Comparison of ENCODE assay signal across 1 cellular context in the genomic region with DNA sequence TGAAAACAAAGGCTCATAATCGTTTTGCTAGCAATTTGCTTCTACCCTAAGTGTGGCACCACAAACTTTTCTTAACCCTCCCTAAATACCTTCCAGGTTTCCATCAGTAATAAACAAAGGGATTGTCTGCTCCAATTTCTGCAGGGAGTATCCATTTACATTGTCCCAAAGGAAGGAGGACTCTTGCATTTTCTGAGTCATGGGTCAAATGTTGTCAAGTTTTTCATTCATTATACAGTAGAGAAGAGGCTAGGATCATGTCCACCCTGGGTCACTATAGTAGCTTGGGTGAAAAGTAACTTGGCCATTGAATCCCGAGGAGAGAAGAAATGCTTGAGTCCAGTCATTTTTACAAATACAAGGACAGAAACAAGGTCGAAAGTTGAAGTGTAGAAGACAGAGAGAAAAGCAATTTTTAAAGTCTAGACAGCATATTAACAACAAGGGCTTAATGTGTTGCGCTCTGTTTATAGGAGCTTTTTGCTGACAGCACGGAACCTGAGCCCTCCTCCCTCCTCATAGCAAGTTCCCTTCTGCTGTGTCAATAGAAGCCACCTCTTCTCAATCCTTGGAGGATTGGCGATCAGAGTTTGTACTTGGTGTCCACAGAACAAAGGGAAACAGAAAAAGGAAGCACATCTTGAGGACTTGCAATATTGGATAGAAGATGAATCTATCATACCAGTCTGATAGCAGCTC.
TF ChIP-seq lines count a peak whose summit lies in the region.

No MANE protein-coding gene starts in this region.

TF ChIP-seq in GM23338, 12 proteins besides CTCF, POLR2A, EP300 and RAD21 (continued from another document):
- TF ChIP-seq, protein P1, sequence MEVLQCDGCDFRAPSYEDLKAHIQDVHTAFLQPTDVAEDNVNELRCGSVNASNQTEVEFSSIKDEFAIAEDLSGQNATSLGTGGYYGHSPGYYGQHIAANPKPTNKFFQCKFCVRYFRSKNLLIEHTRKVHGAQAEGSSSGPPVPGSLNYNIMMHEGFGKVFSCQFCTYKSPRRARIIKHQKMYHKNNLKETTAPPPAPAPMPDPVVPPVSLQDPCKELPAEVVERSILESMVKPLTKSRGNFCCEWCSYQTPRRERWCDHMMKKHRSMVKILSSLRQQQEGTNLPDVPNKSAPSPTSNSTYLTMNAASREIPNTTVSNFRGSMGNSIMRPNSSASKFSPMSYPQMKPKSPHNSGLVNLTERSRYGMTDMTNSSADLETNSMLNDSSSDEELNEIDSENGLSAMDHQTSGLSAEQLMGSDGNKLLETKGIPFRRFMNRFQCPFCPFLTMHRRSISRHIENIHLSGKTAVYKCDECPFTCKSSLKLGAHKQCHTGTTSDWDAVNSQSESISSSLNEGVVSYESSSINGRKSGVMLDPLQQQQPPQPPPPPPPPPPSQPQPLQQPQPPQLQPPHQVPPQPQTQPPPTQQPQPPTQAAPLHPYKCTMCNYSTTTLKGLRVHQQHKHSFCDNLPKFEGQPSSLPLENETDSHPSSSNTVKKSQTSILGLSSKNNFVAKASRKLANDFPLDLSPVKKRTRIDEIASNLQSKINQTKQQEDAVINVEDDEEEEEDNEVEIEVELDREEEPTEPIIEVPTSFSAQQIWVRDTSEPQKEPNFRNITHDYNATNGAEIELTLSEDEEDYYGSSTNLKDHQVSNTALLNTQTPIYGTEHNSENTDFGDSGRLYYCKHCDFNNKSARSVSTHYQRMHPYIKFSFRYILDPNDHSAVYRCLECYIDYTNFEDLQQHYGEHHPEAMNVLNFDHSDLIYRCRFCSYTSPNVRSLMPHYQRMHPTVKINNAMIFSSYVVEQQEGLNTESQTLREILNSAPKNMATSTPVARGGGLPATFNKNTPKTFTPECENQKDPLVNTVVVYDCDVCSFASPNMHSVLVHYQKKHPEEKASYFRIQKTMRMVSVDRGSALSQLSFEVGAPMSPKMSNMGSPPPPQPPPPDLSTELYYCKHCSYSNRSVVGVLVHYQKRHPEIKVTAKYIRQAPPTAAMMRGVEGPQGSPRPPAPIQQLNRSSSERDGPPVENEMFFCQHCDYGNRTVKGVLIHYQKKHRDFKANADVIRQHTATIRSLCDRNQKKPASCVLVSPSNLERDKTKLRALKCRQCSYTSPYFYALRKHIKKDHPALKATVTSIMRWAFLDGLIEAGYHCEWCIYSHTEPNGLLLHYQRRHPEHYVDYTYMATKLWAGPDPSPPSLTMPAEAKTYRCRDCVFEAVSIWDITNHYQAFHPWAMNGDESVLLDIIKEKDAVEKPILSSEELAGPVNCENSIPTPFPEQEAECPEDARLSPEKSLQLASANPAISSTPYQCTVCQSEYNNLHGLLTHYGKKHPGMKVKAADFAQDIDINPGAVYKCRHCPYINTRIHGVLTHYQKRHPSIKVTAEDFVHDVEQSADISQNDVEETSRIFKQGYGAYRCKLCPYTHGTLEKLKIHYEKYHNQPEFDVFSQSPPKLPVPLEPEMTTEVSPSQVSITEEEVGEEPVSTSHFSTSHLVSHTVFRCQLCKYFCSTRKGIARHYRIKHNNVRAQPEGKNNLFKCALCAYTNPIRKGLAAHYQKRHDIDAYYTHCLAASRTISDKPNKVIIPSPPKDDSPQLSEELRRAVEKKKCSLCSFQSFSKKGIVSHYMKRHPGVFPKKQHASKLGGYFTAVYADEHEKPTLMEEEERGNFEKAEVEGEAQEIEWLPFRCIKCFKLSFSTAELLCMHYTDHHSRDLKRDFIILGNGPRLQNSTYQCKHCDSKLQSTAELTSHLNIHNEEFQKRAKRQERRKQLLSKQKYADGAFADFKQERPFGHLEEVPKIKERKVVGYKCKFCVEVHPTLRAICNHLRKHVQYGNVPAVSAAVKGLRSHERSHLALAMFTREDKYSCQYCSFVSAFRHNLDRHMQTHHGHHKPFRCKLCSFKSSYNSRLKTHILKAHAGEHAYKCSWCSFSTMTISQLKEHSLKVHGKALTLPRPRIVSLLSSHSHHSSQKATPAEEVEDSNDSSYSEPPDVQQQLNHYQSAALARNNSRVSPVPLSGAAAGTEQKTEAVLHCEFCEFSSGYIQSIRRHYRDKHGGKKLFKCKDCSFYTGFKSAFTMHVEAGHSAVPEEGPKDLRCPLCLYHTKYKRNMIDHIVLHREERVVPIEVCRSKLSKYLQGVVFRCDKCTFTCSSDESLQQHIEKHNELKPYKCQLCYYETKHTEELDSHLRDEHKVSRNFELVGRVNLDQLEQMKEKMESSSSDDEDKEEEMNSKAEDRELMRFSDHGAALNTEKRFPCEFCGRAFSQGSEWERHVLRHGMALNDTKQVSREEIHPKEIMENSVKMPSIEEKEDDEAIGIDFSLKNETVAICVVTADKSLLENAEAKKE (CRISPR knock-in tag; IDR thresholded peaks at IDR 0.05) = no peak
- TF ChIP-seq CREB1 (CRISPR knock-in tag; IDR thresholded peaks at IDR 0.05; ENCODE audit: low read depth) (no peak), ZNF114 (CRISPR knock-in tag; IDR thresholded peaks at IDR 0.05) (no peak), ZNF331 (CRISPR knock-in tag; IDR thresholded peaks at IDR 0.05; ENCODE audit: low read depth) (no peak), REST (IDR thresholded peaks at IDR 0.05; ENCODE audit: unreplicated experiment) (no peak), POLR2AphosphoS5 (IDR thresholded peaks at IDR 0.05; ENCODE audit: low read depth) (no peak), JUNB (IDR thresholded peaks at IDR 0.05; ENCODE audit: unreplicated experiment) (no peak)
- TF ChIP-seq, protein P2, sequence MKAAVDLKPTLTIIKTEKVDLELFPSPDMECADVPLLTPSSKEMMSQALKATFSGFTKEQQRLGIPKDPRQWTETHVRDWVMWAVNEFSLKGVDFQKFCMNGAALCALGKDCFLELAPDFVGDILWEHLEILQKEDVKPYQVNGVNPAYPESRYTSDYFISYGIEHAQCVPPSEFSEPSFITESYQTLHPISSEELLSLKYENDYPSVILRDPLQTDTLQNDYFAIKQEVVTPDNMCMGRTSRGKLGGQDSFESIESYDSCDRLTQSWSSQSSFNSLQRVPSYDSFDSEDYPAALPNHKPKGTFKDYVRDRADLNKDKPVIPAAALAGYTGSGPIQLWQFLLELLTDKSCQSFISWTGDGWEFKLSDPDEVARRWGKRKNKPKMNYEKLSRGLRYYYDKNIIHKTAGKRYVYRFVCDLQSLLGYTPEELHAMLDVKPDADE (IDR thresholded peaks at IDR 0.05) = no peak
